ENCODE assay signal across 1 cellular context in the genomic region with DNA sequence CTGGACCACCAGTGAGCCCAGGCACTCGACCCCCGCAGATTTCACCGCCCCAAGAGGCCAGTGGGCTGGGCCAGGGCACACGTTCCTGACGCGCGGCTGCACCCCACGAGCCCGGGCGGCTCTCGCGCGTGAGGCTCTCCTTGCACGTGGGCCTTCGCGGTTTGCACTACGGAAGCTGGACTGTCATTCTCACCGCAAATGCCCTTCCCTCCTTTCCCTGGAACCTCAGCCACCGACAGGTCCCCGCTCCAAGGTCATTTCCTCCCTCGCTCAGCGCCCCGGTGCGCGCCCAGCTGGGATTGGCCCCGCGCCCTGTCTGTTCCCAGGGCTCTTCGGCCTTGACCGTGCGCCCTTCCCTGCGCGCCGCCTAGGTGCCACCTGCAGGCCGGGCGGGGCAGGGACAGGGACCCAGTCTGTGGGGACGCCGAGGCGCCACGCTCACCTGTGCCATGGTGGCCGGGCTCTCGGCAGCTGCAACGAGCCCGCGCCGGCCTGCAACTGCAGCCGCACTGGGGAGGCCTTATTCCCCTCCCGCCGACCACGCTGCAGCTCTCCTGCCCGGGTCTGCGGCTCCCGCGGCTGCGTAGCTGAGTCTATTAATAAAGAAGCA.
A peak's percentile ranks its signal among the peaks of the same experiment; 100 is the strongest.
TF ChIP-seq lines count a peak whose summit lies in the region.

No MANE protein-coding gene starts in this region.

TF ChIP-seq in HepG2, 621 proteins besides CTCF, POLR2A, EP300 and RAD21 (continued from another document and continues in another):
- TF ChIP-seq ZNF609 (CRISPR knock-in tag; IDR thresholded peaks at IDR 0.05; ENCODE audit: borderline replicate concordance) (peak; percentile 85), FOXK2 (IDR thresholded peaks at IDR 0.05) (no peak), ZNF646 (CRISPR knock-in tag; IDR thresholded peaks at IDR 0.05) (peak; percentile 55; the same call in 1 of the 2 replicates), LCORL (IDR thresholded peaks at IDR 0.05) (no peak), LCORL (CRISPR knock-in tag; IDR thresholded peaks at IDR 0.05) (peak; percentile 48; the same call in 1 of the 2 replicates), TAF15 (IDR thresholded peaks at IDR 0.05; ENCODE audit: low read depth, low read length, poor library complexity, severe bottlenecking) (no peak), TOPORS (CRISPR knock-in tag; IDR thresholded peaks at IDR 0.05) (no peak; the same call in 1 of the 2 replicates), CHD2 (IDR thresholded peaks at IDR 0.05; ENCODE audit: low read depth, low read length) (no peak), PPARG (CRISPR knock-in tag; conservative IDR thresholded peaks at IDR 0.05) (peak; percentile 69), ZNF230 (CRISPR knock-in tag; IDR thresholded peaks at IDR 0.05) (0 out of 2 replicates have a peak, but pooled peaks have one; percentile 52), PBX3 (CRISPR knock-in tag; IDR thresholded peaks at IDR 0.05; ENCODE audit: borderline replicate concordance) (no peak), PCBP1 (IDR thresholded peaks at IDR 0.05; ENCODE audit: borderline replicate concordance, low read depth, low read length) (no peak), ZFP36L1 (CRISPR knock-in tag; IDR thresholded peaks at IDR 0.05) (peak; percentile 91; the same call in 1 of the 2 replicates), ZC3H13 (CRISPR knock-in tag; IDR thresholded peaks at IDR 0.05) (peak; percentile 49; the same call in 1 of the 2 replicates), ZNF143 (CRISPR knock-in tag; IDR thresholded peaks at IDR 0.05) (no peak), BATF2 (CRISPR knock-in tag; IDR thresholded peaks at IDR 0.05) (peak; percentile 53; the same call in 1 of the 2 replicates), ZBTB26 (CRISPR knock-in tag; IDR thresholded peaks at IDR 0.05; ENCODE audit: borderline replicate concordance) (peak; percentile 38; the same call in 1 of the 2 replicates), ZNF879 (CRISPR knock-in tag; IDR thresholded peaks at IDR 0.05) (0 out of 2 replicates have a peak, but pooled peaks have one; percentile 56), TBX3 (IDR thresholded peaks at IDR 0.05; ENCODE audit: borderline replicate concordance) (peak; percentile 55; the same call in 1 of the 2 replicates), ZNF292 (CRISPR knock-in tag; IDR thresholded peaks at IDR 0.05; ENCODE audit: borderline replicate concordance, low read depth) (no peak), AGO1 (IDR thresholded peaks at IDR 0.05; ENCODE audit: low read depth, low read length, poor library complexity, severe bottlenecking) (no peak)
- TF ChIP-seq, protein P1, sequence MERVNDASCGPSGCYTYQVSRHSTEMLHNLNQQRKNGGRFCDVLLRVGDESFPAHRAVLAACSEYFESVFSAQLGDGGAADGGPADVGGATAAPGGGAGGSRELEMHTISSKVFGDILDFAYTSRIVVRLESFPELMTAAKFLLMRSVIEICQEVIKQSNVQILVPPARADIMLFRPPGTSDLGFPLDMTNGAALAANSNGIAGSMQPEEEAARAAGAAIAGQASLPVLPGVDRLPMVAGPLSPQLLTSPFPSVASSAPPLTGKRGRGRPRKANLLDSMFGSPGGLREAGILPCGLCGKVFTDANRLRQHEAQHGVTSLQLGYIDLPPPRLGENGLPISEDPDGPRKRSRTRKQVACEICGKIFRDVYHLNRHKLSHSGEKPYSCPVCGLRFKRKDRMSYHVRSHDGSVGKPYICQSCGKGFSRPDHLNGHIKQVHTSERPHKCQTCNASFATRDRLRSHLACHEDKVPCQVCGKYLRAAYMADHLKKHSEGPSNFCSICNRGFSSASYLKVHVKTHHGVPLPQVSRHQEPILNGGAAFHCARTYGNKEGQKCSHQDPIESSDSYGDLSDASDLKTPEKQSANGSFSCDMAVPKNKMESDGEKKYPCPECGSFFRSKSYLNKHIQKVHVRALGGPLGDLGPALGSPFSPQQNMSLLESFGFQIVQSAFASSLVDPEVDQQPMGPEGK (CRISPR knock-in tag; IDR thresholded peaks at IDR 0.05) = peak; percentile 64
- TF ChIP-seq, protein P2, sequence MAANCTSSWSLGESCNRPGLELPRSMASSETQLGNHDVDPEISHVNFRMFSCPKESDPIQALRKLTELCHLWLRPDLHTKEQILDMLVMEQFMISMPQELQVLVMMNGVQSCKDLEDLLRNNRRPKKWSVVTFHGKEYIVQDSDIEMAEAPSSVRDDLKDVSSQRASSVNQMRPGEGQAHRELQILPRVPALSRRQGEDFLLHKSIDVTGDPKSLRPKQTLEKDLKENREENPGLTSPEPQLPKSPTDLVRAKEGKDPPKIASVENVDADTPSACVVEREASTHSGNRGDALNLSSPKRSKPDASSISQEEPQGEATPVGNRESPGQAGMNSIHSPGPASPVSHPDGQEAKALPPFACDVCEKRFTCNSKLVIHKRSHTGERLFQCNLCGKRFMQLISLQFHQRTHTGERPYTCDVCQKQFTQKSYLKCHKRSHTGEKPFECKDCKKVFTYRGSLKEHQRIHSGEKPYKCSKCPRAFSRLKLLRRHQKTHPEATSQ (CRISPR knock-in tag; IDR thresholded peaks at IDR 0.05; ENCODE audit: borderline replicate concordance) = peak; percentile 74; the same call in 1 of the 2 replicates
- TF ChIP-seq, protein P3, sequence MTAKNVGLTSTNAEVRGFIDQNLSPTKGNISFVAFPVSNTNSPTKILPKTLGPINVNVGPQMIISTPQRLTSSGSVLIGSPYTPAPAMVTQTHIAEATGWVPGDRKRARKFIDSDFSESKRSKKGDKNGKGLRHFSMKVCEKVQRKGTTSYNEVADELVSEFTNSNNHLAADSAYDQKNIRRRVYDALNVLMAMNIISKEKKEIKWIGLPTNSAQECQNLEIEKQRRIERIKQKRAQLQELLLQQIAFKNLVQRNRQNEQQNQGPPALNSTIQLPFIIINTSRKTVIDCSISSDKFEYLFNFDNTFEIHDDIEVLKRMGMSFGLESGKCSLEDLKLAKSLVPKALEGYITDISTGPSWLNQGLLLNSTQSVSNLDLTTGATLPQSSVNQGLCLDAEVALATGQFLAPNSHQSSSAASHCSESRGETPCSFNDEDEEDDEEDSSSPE (CRISPR knock-in tag; IDR thresholded peaks at IDR 0.05) = peak; percentile 90
- TF ChIP-seq, protein P4, sequence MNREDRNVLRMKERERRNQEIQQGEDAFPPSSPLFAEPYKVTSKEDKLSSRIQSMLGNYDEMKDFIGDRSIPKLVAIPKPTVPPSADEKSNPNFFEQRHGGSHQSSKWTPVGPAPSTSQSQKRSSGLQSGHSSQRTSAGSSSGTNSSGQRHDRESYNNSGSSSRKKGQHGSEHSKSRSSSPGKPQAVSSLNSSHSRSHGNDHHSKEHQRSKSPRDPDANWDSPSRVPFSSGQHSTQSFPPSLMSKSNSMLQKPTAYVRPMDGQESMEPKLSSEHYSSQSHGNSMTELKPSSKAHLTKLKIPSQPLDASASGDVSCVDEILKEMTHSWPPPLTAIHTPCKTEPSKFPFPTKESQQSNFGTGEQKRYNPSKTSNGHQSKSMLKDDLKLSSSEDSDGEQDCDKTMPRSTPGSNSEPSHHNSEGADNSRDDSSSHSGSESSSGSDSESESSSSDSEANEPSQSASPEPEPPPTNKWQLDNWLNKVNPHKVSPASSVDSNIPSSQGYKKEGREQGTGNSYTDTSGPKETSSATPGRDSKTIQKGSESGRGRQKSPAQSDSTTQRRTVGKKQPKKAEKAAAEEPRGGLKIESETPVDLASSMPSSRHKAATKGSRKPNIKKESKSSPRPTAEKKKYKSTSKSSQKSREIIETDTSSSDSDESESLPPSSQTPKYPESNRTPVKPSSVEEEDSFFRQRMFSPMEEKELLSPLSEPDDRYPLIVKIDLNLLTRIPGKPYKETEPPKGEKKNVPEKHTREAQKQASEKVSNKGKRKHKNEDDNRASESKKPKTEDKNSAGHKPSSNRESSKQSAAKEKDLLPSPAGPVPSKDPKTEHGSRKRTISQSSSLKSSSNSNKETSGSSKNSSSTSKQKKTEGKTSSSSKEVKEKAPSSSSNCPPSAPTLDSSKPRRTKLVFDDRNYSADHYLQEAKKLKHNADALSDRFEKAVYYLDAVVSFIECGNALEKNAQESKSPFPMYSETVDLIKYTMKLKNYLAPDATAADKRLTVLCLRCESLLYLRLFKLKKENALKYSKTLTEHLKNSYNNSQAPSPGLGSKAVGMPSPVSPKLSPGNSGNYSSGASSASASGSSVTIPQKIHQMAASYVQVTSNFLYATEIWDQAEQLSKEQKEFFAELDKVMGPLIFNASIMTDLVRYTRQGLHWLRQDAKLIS (CRISPR knock-in tag; IDR thresholded peaks at IDR 0.05) = 0 out of 2 replicates have a peak, but pooled peaks have one; percentile 40
